Comparison of ENCODE assay signal across 8 cellular contexts in the genomic region with DNA sequence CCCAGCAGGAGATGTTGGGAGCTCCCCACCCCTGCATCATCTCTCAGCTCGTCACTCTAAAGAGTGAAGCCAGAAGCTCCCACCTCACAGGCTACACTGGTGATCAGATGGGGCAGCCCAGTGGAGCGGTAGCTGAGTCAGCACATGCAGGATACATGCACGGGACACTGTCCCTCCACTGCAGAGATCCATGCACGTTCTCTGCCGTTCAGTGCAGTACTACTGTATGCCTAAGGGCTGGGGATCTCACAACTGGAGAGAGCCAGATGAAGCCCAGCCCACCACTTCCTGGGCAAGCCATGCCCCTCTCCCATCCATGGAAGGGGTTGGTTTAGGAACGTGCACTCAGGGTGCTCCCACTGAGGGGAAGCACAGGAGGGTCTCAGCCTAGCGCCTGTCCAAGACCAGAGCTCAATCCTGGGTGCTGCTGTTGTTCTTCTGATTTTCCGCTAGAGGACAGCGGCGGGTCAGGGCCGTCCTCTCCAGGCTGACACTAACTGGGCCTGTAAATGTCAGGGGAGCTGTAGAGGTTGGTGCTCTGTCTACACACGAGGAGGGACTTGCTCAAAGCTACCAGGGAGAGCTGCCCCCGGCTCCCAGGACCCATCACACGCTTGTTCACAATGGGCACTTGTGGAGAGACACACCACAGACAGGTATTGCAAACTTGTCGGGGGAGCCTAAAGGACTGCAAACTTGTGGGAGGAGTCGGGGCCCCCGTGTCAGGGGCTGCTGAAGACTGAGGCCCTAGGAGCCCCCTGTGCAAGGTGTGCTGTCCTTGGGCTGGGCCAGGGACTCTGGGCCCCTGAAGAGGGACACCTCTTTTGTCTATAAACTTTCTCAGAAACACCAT.
DNase-seq lines count a peak whose midpoint lies in the region; ATAC-seq and TF ChIP-seq lines count a peak whose summit lies in the region.

No MANE protein-coding gene starts in this region.

- H3K79me2 ChIP-seq in SU-DHL-6 (ENCODE audit: insufficient read depth, low read length) = no peaks in the 10 kb centered on the region

- H3K27ac ChIP-seq in KOPT-K1 (ENCODE audit: low read depth, low read length, poor library complexity, severe bottlenecking) (peak overlapping the region; percentile 22), SU-DHL-6 (ENCODE audit: low read depth, low read length) (no peak overlapping the region), coronary artery (no peak overlapping the region)

- H3K4me3 ChIP-seq in SU-DHL-6 (ENCODE audit: insufficient read depth, low read length, poor library complexity, severe bottlenecking) (no peak overlapping the region), coronary artery (no peak overlapping the region)

- H3K9ac ChIP-seq in SU-DHL-6 (ENCODE audit: low read length) = no peak overlapping the region

- no peaks in the 10 kb centered on the region for H3F3A ChIP-seq in SU-DHL-6 (ENCODE audit: insufficient read depth)

- no peaks in the 10 kb centered on the region for H3K36me3 ChIP-seq in KOPT-K1 (ENCODE audit: insufficient read depth, low read length)
- no peaks in the 10 kb centered on the region for H3K36me3 ChIP-seq in SU-DHL-6 (ENCODE audit: low read length)

- no peaks in the 10 kb centered on the region for H4K20me1 ChIP-seq in SU-DHL-6 (ENCODE audit: low read depth, low read length)

- TF ChIP-seq CTCF in SU-DHL-6 (IDR thresholded peaks at IDR 0.05; ENCODE audit: insufficient read depth, low read length, poor library complexity, severe bottlenecking) (peak; percentile 60), coronary artery (IDR thresholded peaks at IDR 0.05) (peak; percentile 59)

- H2AFZ ChIP-seq in SU-DHL-6 (ENCODE audit: low read depth, low read length, severe bottlenecking) = no peak overlapping the region

- ATAC-seq in GM21825 (IDR thresholded peaks at IDR 0.05; ENCODE audit: unreplicated experiment) = peak; percentile 73

- no peak overlapping the region for H3K4me2 ChIP-seq in SU-DHL-6 (ENCODE audit: low read depth, low read length, poor library complexity, severe bottlenecking)

- no peaks in the 10 kb centered on the region for H3K27me3 ChIP-seq in SU-DHL-6 (ENCODE audit: low read length)

- DNase-seq in activated T-cell treated with anti-CD3 and anti-CD28 coated beads, Interleukin-2, amount 50 U/mL, for 1 hour = peak; percentile 49
- no peak for DNase-seq in activated T-cell treated with anti-CD3 and anti-CD28 coated beads for 4 hours
- no peak for DNase-seq in coronary artery (ENCODE audit: low spot score)
- DNase-seq in medulla oblongata (ENCODE audit: extremely low spot score) = peak; percentile 46
- DNase-seq in OCI-M2 (lab: John Stamatoyannopoulos, UW; ENCODE audit: unreplicated experiment) = no peak

- no peaks in the 10 kb centered on the region for H3K9me2 ChIP-seq in SU-DHL-6 (replicated peaks; ENCODE audit: insufficient read depth, low read length)

- no peaks in the 10 kb centered on the region for H3K9me3 ChIP-seq in KOPT-K1 (ENCODE audit: insufficient read depth, low read length, poor library complexity, severe bottlenecking)
- no peaks in the 10 kb centered on the region for H3K9me3 ChIP-seq in SU-DHL-6 (ENCODE audit: insufficient read depth, low read length)

Comparison
In these comparisons a context has a peak if more than half of its experiments do, and no peak if none do; other contexts are left out.
1. DNase-seq: peak in activated T-cell treated with anti-CD3 and anti-CD28 coated beads, Interleukin-2, amount 50 U/mL, for 1 hour (single experiment) and medulla oblongata (single experiment); none in activated T-cell treated with anti-CD3 and anti-CD28 coated beads for 4 hours (single experiment), coronary artery (single experiment) and OCI-M2 (single experiment).